9 cellular contexts compared by ENCODE assay signal in genomic region chr7:140881507-140882228, GRCh38. TPM values are rescaled to one million over a fixed set of nuclear protein-coding genes. Genes with fewer than 3 reads are reported as not detected.
A peak's percentile ranks its signal among the peaks of the same experiment; 100 is the strongest.
DNase-seq lines count a peak whose midpoint lies in the region; ATAC-seq and TF ChIP-seq lines count a peak whose summit lies in the region.
"Had no signal": no experiment of that assay in that cellular context is flagged by ENCODE, and none has a peak within 500 bp of the region (broad histone marks: within the 10 kb centered on the region; RNA-seq: fewer than 3 reads in every experiment).

No MANE protein-coding gene starts in this region.

- H3K4me1 Mint-ChIP-seq in nephron progenitor cell = no peaks in the 10 kb centered on the region

- no peak for TF ChIP-seq CTCF in nephron progenitor cell (IDR thresholded peaks at IDR 0.05)
- no peak for TF ChIP-seq CTCF in tibial artery (IDR thresholded peaks at IDR 0.05)
- TF ChIP-seq CTCF in transverse colon (IDR thresholded peaks at IDR 0.05) = no peak

- peak overlapping the region; percentile 34 for H3K27ac Mint-ChIP-seq in nephron progenitor cell
- H3K27ac Mint-ChIP-seq: activated CD4-positive, alpha-beta T cell treated with anti-CD3 and anti-CD28 coated beads, Interleukin-2, amount 10 ng/mL, durations not matched to agents 7 days and 5 days had no signal

- H3K36me3 ChIP-seq in tibial artery = no peaks in the 10 kb centered on the region
- H3K36me3 ChIP-seq in transverse colon = no peaks in the 10 kb centered on the region

- H3K4me3 ChIP-seq in tibial artery (no peak overlapping the region), transverse colon (no peak overlapping the region)

- peaks cover 0 to 10% (median 6%) of the 10 kb centered on the region in 4 donors for H3K4me1 ChIP-seq in tibial artery
- peaks cover 4 to 25% (median 5%) of the 10 kb centered on the region in 4 donors for H3K4me1 ChIP-seq in transverse colon

- intact Hi-C loops in tibial artery (cut with DNase I; ENCODE audit: low total_unique reads) (no loop called here), transverse colon (cut with DNase I; ENCODE audit: low total_unique reads) (no loop called here)

- no peaks in the 10 kb centered on the region for H3K27me3 Mint-ChIP-seq in nephron progenitor cell (ENCODE audit: low read depth, poor library complexity)
- H3K27me3 Mint-ChIP-seq: activated CD4-positive, alpha-beta T cell treated with anti-CD3 and anti-CD28 coated beads, Interleukin-2, amount 10 ng/mL, durations not matched to agents 7 days and 5 days had no signal

- H3K27ac ChIP-seq in tibial artery (no peak overlapping the region), transverse colon (no peak overlapping the region)

- H3K27me3 ChIP-seq in tibial artery = no peaks in the 10 kb centered on the region
- H3K27me3 ChIP-seq in transverse colon = no peaks in the 10 kb centered on the region

- TF ChIP-seq EP300 in transverse colon (IDR thresholded peaks at IDR 0.05; ENCODE audit: low read depth) = no peak

- no peaks in the 10 kb centered on the region for H3K9me3 ChIP-seq in tibial artery
- no peaks in the 10 kb centered on the region for H3K9me3 ChIP-seq in transverse colon

- ATAC-seq in GM19023 (IDR thresholded peaks at IDR 0.05; ENCODE audit: unreplicated experiment) = peak; percentile 60
- peak; percentile 59 for ATAC-seq in GM21737 (IDR thresholded peaks at IDR 0.05; ENCODE audit: unreplicated experiment)
- ATAC-seq in HG03432 (IDR thresholded peaks at IDR 0.05; ENCODE audit: unreplicated experiment) = peak; percentile 68

- no peak overlapping the region for H3K4me3 Mint-ChIP-seq in nephron progenitor cell
- H3K4me3 Mint-ChIP-seq: activated CD4-positive, alpha-beta T cell treated with anti-CD3 and anti-CD28 coated beads, Interleukin-2, amount 10 ng/mL, durations not matched to agents 7 days and 5 days had no signal

- H3K36me3 Mint-ChIP-seq in nephron progenitor cell (ENCODE audit: low read depth) = peaks cover 70% of the 10 kb centered on the region

- no peak for TF ChIP-seq POLR2A in transverse colon (IDR thresholded peaks at IDR 0.05)

- in situ Hi-C loops in transverse colon (cut with MboI; ENCODE audit: low pct_ligation_motif_present in 1 of 4, low pct_unique_long_range_greater_than_20kb in 1 of 4, low sequenced_read_pairs in 3 of 4) = no loop called here

- WGBS in transverse colon (ENCODE audit: low coverage in 1 of 2), 2 donors = 81 to 84% methylated on average over 2 to 3 of the region's 3 CpGs

- peaks cover 58% of the 10 kb centered on the region for H3K9me3 Mint-ChIP-seq in nephron progenitor cell

- DNase-seq in nephron progenitor cell (no peak), tibial artery (no peak), transverse colon (no peak), islet precursor cell (no peak)
- DNase-seq: activated CD4-positive, alpha-beta T cell treated with anti-CD3 and anti-CD28 coated beads, Interleukin-2, amount 10 ng/mL, durations not matched to agents 7 days and 5 days; NCI-H524 treated with DMSO at 0.1 percent for 48 hours had no signal

RNA-seq across cellular contexts. Expression of gene BRAF, which starts 43.1 kb away (rescaled TPM):
- total RNA-seq in transverse colon = 10 to 100 TPM; 20.9 to 51.8 (median 34.8) TPM
